19 cellular contexts compared by ENCODE assay signal in the genomic region with DNA sequence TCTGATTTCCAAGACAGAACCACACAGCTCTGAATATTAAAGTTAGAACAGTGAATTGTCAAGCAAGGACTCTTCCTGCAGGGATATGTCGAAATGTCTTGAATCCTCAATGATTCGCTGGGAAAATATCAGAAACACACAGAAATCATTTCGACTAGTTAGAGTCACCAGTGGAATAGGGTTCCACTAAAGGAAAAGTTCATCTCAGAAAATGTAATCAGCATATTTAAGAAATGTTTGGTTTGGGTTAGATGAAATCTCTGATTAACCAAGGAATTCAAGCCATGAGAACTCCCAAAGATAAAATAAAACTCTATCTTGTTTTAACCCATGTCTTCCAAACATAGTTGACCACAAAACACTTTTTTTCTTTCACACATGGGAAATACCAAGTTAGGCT.
"Had no signal": no experiment of that assay in that cellular context is flagged by ENCODE, and none has a peak within 500 bp of the region (broad histone marks: within the 10 kb centered on the region; RNA-seq: fewer than 3 reads in every experiment).

No MANE protein-coding gene starts in this region.

- H3K27me3 ChIP-seq: foreskin keratinocyte had no signal

- H3K4me1 Mint-ChIP-seq: brain, natural killer cell had no signal

- H3K27ac ChIP-seq: foreskin keratinocyte, SK-N-MC, skin epidermis had no signal

- H3K4me3 Mint-ChIP-seq: activated naive CD4-positive, alpha-beta T cell treated with anti-CD3 and anti-CD28 coated beads for 36 hours; brain; natural killer cell had no signal

- H3K27ac Mint-ChIP-seq: activated naive CD4-positive, alpha-beta T cell treated with anti-CD3 and anti-CD28 coated beads for 36 hours; activated T-helper 2 cell treated with anti-CD3 and anti-CD28 coated beads, Interferon-gamma antibody, Interleukin-2, Interleukin-4, amounts not matched to agents 10 μg/mL and 5 μg/mL and 100 μg/mL, durations not matched to agents 14 hours and 24 hours and 36 hours; brain; natural killer cell had no signal

- H3K4me1 ChIP-seq: foreskin keratinocyte had no signal

- H3K36me3 Mint-ChIP-seq: brain, natural killer cell had no signal

- ATAC-seq: foreskin keratinocyte, left ventricle myocardium superior, natural killer cell had no signal

- H3K9me3 Mint-ChIP-seq: activated naive CD4-positive, alpha-beta T cell treated with anti-CD3 and anti-CD28 coated beads for 36 hours had no signal

- DNase-seq: activated CD4-positive, alpha-beta T cell treated with anti-CD3 and anti-CD28 coated beads for 1 hour; activated CD4-positive, alpha-beta T cell treated with anti-CD3 and anti-CD28 coated beads, Interleukin-2, amount 50 U/mL, for 4 hours; activated naive CD4-positive, alpha-beta T cell treated with anti-CD3 and anti-CD28 coated beads for 36 hours; activated T-cell treated with anti-CD3 and anti-CD28 coated beads, Interleukin-2, amount 50 U/mL, for 1 hour; kidney glomerular epithelial cell; left ventricle myocardium superior; mesendoderm; natural killer cell; occipital lobe; stimulated activated CD4-positive, alpha-beta T cell treated with anti-CD3 and anti-CD28 coated beads, Interleukin-15, amount 100 ng/mL, for 24 hours; stimulated activated CD4-positive, alpha-beta T cell treated with anti-CD3 and anti-CD28 coated beads, Interleukin-4, amount 100 ng/mL, for 24 hours; stimulated activated naive CD4-positive, alpha-beta T cell; T-helper 9 cell; trophoblast cell had no signal

- H3K27me3 Mint-ChIP-seq: brain had no signal

- H3K4me3 ChIP-seq: SK-N-MC, skin epidermis had no signal
